In genomic region chr1:241997401-241997800, GRCh38 we compare ENCODE assay signal across 1 cellular context.
TF ChIP-seq lines count a peak whose summit lies in the region.

No MANE protein-coding gene starts in this region.

TF ChIP-seq in WTC11, 78 proteins besides CTCF, POLR2A, EP300 and RAD21 (continued from another document):
- no peak for TF ChIP-seq ZNF425 (CRISPR knock-in tag; conservative IDR thresholded peaks at IDR 0.05)
- TF ChIP-seq ZMAT4 (CRISPR knock-in tag; IDR thresholded peaks at IDR 0.05) = no peak
- no peak for TF ChIP-seq SMAD3 (CRISPR knock-in tag; IDR thresholded peaks at IDR 0.05; ENCODE audit: borderline replicate concordance)
- TF ChIP-seq FOXJ3 (CRISPR knock-in tag; IDR thresholded peaks at IDR 0.05; ENCODE audit: borderline replicate concordance) = no peak
- no peak for TF ChIP-seq RELA (CRISPR knock-in tag; IDR thresholded peaks at IDR 0.05; ENCODE audit: borderline replicate concordance)
- TF ChIP-seq CBFB (CRISPR knock-in tag; IDR thresholded peaks at IDR 0.05; ENCODE audit: low read depth) = no peak
- no peak for TF ChIP-seq ZNF121 (CRISPR knock-in tag; IDR thresholded peaks at IDR 0.05)
TF ChIP-seq in WTC11: peak in this region for 0.
